ENCODE assay signal across 1 cellular context in the genomic region with DNA sequence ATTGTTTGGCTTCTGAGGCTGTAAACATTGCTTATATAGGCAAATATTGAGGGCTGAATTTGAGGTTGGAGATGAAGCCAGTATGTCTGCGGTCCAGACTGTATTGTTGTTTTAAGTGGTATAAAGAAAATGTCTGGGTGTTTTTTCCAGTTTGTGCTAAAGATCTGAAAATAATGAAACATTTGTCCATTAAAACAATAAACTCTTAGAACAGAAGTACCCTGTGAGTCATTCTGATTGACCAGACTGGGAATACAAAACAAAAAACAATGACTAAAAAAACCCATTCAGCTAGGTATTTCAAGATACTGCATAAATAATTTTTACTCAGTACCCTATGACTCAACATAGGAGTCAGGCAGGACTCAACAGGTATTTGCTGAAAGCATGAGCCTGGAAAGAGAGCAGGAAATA.
TF ChIP-seq lines count a peak whose summit lies in the region.

No MANE protein-coding gene starts in this region.

TF ChIP-seq in HepG2, 621 proteins besides CTCF, POLR2A, EP300 and RAD21:
- no peak for TF ChIP-seq ZNF598 (CRISPR knock-in tag; IDR thresholded peaks at IDR 0.05; ENCODE audit: borderline replicate concordance)
- no peak for TF ChIP-seq SPEN (CRISPR knock-in tag; IDR thresholded peaks at IDR 0.05; ENCODE audit: low read depth)
- TF ChIP-seq PRMT3 (CRISPR knock-in tag; IDR thresholded peaks at IDR 0.05; ENCODE audit: borderline replicate concordance, low read depth) = no peak
- no peak for TF ChIP-seq RFX1 (IDR thresholded peaks at IDR 0.05)
- no peak for TF ChIP-seq ZNF274 (CRISPR knock-in tag; IDR thresholded peaks at IDR 0.05)
- no peak for TF ChIP-seq ZNF33B (CRISPR knock-in tag; IDR thresholded peaks at IDR 0.05)
- no peak for TF ChIP-seq CBX5 (CRISPR knock-in tag; IDR thresholded peaks at IDR 0.05; ENCODE audit: borderline replicate concordance)
- no peak for TF ChIP-seq FIP1L1 (IDR thresholded peaks at IDR 0.05; ENCODE audit: borderline replicate concordance, insufficient read depth, low read depth, low read length)
- TF ChIP-seq, protein P1, sequence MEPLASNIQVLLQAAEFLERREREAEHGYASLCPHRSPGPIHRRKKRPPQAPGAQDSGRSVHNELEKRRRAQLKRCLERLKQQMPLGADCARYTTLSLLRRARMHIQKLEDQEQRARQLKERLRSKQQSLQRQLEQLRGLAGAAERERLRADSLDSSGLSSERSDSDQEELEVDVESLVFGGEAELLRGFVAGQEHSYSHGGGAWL (CRISPR knock-in tag; IDR thresholded peaks at IDR 0.05) = no peak
- no peak for TF ChIP-seq ZBTB3 (CRISPR knock-in tag; IDR thresholded peaks at IDR 0.05; ENCODE audit: borderline replicate concordance, low read depth)
- TF ChIP-seq, protein P2, sequence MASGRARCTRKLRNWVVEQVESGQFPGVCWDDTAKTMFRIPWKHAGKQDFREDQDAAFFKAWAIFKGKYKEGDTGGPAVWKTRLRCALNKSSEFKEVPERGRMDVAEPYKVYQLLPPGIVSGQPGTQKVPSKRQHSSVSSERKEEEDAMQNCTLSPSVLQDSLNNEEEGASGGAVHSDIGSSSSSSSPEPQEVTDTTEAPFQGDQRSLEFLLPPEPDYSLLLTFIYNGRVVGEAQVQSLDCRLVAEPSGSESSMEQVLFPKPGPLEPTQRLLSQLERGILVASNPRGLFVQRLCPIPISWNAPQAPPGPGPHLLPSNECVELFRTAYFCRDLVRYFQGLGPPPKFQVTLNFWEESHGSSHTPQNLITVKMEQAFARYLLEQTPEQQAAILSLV (CRISPR knock-in tag; IDR thresholded peaks at IDR 0.05; ENCODE audit: borderline replicate concordance) = no peak
- TF ChIP-seq RELA (CRISPR knock-in tag; IDR thresholded peaks at IDR 0.05) = no peak
- TF ChIP-seq TRIM22 (IDR thresholded peaks at IDR 0.05) = no peak
- TF ChIP-seq, protein P3, sequence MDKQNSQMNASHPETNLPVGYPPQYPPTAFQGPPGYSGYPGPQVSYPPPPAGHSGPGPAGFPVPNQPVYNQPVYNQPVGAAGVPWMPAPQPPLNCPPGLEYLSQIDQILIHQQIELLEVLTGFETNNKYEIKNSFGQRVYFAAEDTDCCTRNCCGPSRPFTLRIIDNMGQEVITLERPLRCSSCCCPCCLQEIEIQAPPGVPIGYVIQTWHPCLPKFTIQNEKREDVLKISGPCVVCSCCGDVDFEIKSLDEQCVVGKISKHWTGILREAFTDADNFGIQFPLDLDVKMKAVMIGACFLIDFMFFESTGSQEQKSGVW (CRISPR knock-in tag; IDR thresholded peaks at IDR 0.05; ENCODE audit: borderline replicate concordance) = no peak
- no peak for TF ChIP-seq ZBTB39 (CRISPR knock-in tag; IDR thresholded peaks at IDR 0.05)
- TF ChIP-seq PHF20 (CRISPR knock-in tag; IDR thresholded peaks at IDR 0.05) = no peak
